In genomic region chr18:35508746-35509338, GRCh38 we compare ENCODE assay signal across 12 cellular contexts.
"Had no signal": no experiment of that assay in that cellular context is flagged by ENCODE, and none has a peak within 500 bp of the region (broad histone marks: within the 10 kb centered on the region; RNA-seq: fewer than 3 reads in every experiment).

No MANE protein-coding gene starts in this region.

- H3K36me3 ChIP-seq: left ventricle myocardium inferior, pancreas, uterus had no signal

- DNase-seq: activated CD4-positive, alpha-beta memory T cell treated with anti-CD3 and anti-CD28 coated beads, Interleukin-2, amount 10 ng/mL, durations not matched to agents 7 days and 5 days; activated gamma-delta T cell; activated T-cell treated with anti-CD3 and anti-CD28 coated beads, Interleukin-2, amount 50 U/mL, for 4 hours; amygdala; dermis blood vessel endothelial cell; kidney; left ventricle myocardium inferior; pancreas; stimulated activated CD4-positive, alpha-beta T cell treated with anti-CD3 and anti-CD28 coated beads, Interleukin-2, amount 100 ng/mL, for 48 hours; uterus had no signal

- H3K4me3 ChIP-seq: left ventricle myocardium inferior, pancreas, uterus had no signal

- H3K27ac ChIP-seq: left ventricle myocardium inferior, pancreas, uterus had no signal

- H3K9me3 ChIP-seq: left ventricle myocardium inferior, pancreas, uterus had no signal

- H3K27me3 ChIP-seq: pancreas, uterus had no signal

- H3K4me1 ChIP-seq: uterus had no signal

- ATAC-seq: activated naive CD4-positive, alpha-beta T cell treated with anti-CD3 and anti-CD28 coated beads, Interleukin-2, amount 50 U/mL, for 72 hours; activated T-cell treated with anti-CD3 and anti-CD28 coated beads, Interleukin-2, amount 50 U/mL, for 4 hours; pancreas; stimulated activated memory B cell treated with anti-CD40 and anti-IgM and Interleukin-4, amounts not matched to agents 10 μg/mL and 1 μg/mL and 100 μg/mL, for 72 hours had no signal
